1 cellular context compared by ENCODE assay signal in the genomic region with DNA sequence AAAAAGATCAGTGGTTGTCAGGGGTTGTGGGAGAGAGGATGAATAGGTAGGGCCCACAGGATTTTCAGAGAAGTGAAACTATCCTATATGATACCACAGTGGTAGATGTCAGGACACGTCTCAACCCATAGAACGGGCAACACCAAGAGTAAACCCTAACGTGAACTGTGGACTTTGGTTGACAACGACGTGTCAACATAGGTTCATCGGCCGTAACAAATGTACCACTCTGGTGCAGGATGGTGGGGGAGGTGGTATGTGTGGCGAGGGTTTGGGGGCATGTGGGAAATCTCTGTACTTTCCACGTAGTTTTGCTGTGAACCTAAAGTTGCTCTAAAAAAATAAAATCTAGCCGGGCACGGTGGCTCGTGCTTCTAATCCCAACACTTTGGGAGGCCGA.
TF ChIP-seq lines count a peak whose summit lies in the region.

No MANE protein-coding gene starts in this region.

TF ChIP-seq in HepG2, 621 proteins besides CTCF, POLR2A, EP300 and RAD21 (continued from another document):
- TF ChIP-seq, protein P1, sequence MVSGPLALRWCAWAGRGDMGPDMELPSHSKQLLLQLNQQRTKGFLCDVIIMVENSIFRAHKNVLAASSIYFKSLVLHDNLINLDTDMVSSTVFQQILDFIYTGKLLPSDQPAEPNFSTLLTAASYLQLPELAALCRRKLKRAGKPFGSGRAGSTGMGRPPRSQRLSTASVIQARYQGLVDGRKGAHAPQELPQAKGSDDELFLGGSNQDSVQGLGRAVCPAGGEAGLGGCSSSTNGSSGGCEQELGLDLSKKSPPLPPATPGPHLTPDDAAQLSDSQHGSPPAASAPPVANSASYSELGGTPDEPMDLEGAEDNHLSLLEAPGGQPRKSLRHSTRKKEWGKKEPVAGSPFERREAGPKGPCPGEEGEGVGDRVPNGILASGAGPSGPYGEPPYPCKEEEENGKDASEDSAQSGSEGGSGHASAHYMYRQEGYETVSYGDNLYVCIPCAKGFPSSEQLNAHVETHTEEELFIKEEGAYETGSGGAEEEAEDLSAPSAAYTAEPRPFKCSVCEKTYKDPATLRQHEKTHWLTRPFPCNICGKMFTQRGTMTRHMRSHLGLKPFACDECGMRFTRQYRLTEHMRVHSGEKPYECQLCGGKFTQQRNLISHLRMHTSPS (CRISPR knock-in tag; IDR thresholded peaks at IDR 0.05; ENCODE audit: low read depth), result peak; percentile 89
- no peak for TF ChIP-seq ZNF713 (CRISPR knock-in tag; IDR thresholded peaks at IDR 0.05)
- TF ChIP-seq, protein P2, sequence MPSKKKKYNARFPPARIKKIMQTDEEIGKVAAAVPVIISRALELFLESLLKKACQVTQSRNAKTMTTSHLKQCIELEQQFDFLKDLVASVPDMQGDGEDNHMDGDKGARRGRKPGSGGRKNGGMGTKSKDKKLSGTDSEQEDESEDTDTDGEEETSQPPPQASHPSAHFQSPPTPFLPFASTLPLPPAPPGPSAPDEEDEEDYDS (CRISPR knock-in tag; IDR thresholded peaks at IDR 0.05), result no peak
- TF ChIP-seq, protein P3, sequence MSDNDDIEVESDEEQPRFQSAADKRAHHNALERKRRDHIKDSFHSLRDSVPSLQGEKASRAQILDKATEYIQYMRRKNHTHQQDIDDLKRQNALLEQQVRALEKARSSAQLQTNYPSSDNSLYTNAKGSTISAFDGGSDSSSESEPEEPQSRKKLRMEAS (IDR thresholded peaks at IDR 0.05), result peak; percentile 81
- no peak for TF ChIP-seq RFXANK (CRISPR knock-in tag; IDR thresholded peaks at IDR 0.05)
- peak; percentile 72 for TF ChIP-seq PHF21A (CRISPR knock-in tag; IDR thresholded peaks at IDR 0.05)
- peak; percentile 43; the same call in 1 of the 2 replicates for TF ChIP-seq MIER3 (CRISPR knock-in tag; IDR thresholded peaks at IDR 0.05; ENCODE audit: borderline replicate concordance)
- TF ChIP-seq, protein P4, sequence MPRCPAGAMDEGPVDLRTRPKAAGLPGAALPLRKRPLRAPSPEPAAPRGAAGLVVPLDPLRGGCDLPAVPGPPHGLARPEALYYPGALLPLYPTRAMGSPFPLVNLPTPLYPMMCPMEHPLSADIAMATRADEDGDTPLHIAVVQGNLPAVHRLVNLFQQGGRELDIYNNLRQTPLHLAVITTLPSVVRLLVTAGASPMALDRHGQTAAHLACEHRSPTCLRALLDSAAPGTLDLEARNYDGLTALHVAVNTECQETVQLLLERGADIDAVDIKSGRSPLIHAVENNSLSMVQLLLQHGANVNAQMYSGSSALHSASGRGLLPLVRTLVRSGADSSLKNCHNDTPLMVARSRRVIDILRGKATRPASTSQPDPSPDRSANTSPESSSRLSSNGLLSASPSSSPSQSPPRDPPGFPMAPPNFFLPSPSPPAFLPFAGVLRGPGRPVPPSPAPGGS (CRISPR knock-in tag; IDR thresholded peaks at IDR 0.05), result no peak
- TF ChIP-seq, protein P5, sequence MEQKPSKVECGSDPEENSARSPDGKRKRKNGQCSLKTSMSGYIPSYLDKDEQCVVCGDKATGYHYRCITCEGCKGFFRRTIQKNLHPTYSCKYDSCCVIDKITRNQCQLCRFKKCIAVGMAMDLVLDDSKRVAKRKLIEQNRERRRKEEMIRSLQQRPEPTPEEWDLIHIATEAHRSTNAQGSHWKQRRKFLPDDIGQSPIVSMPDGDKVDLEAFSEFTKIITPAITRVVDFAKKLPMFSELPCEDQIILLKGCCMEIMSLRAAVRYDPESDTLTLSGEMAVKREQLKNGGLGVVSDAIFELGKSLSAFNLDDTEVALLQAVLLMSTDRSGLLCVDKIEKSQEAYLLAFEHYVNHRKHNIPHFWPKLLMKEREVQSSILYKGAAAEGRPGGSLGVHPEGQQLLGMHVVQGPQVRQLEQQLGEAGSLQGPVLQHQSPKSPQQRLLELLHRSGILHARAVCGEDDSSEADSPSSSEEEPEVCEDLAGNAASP (CRISPR knock-in tag; IDR thresholded peaks at IDR 0.05; ENCODE audit: borderline replicate concordance), result peak; percentile 70; the same call in 1 of the 2 replicates
- TF ChIP-seq ZSCAN31 (CRISPR knock-in tag; IDR thresholded peaks at IDR 0.05; ENCODE audit: low read depth), result no peak
- peak; percentile 81 for TF ChIP-seq SAP130 (CRISPR knock-in tag; IDR thresholded peaks at IDR 0.05; ENCODE audit: low read depth)
- TF ChIP-seq, protein P6, sequence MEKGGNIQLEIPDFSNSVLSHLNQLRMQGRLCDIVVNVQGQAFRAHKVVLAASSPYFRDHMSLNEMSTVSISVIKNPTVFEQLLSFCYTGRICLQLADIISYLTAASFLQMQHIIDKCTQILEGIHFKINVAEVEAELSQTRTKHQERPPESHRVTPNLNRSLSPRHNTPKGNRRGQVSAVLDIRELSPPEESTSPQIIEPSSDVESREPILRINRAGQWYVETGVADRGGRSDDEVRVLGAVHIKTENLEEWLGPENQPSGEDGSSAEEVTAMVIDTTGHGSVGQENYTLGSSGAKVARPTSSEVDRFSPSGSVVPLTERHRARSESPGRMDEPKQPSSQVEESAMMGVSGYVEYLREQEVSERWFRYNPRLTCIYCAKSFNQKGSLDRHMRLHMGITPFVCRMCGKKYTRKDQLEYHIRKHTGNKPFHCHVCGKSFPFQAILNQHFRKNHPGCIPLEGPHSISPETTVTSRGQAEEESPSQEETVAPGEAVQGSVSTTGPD (CRISPR knock-in tag; IDR thresholded peaks at IDR 0.05), result peak; percentile 53
- TF ChIP-seq CCAR2 (optimal IDR thresholded peaks at IDR 0.05; ENCODE audit: low read depth, low read length), result no peak
- TF ChIP-seq PHF20 (CRISPR knock-in tag; IDR thresholded peaks at IDR 0.05), result no peak
- TF ChIP-seq ZBTB7B (CRISPR knock-in tag; IDR thresholded peaks at IDR 0.05), result peak; percentile 67; the same call in 1 of the 2 replicates
- TF ChIP-seq LCORL (IDR thresholded peaks at IDR 0.05), result no peak
- TF ChIP-seq LCORL (CRISPR knock-in tag; IDR thresholded peaks at IDR 0.05), result peak; percentile 63; the same call in 1 of the 2 replicates
- no peak for TF ChIP-seq RBM22 (optimal IDR thresholded peaks at IDR 0.05; ENCODE audit: low read length)
- 0 out of 2 replicates have a peak, but pooled peaks have one; percentile 44 for TF ChIP-seq NCOA2 (CRISPR knock-in tag; IDR thresholded peaks at IDR 0.05)
- TF ChIP-seq ZMAT3 (CRISPR knock-in tag; conservative IDR thresholded peaks at IDR 0.05), result peak; percentile 31; the same call in 1 of the 2 replicates
- TF ChIP-seq PITX1 (CRISPR knock-in tag; IDR thresholded peaks at IDR 0.05), result 0 out of 2 replicates have a peak, but pooled peaks have one; percentile 43
